ENCODE assay signal across 1 cellular context in genomic region chr7:135557455-135558336, GRCh38.
TF ChIP-seq lines count a peak whose summit lies in the region.

Gene NUP205 (plus strand): TSS chr7:135557917. CDS start chr7:135557945, 28 bp downstream.

TF ChIP-seq in K562, 482 proteins besides CTCF, POLR2A, EP300 and RAD21 (continued from another document and continues in another):
- TF ChIP-seq ETS1 (conservative IDR thresholded peaks at IDR 0.05; ENCODE audit: control insufficient read depth, low read depth, low read length) (peak; percentile 86), ZC3H8 (IDR thresholded peaks at IDR 0.05) (no peak), ETV6 (IDR thresholded peaks at IDR 0.05; ENCODE audit: borderline replicate concordance in 1 of 2, low read depth in 2 of 2, low read length in 1 of 2) (0 out of 4 replicates have a peak, but pooled peaks of 1 of the 2 experiments have one; percentile 29), ETV6 (CRISPR knock-in tag; IDR thresholded peaks at IDR 0.05; ENCODE audit: borderline replicate concordance) (peak; percentile 66; the same call in 1 of the 2 replicates), TCF3 (CRISPR knock-in tag; IDR thresholded peaks at IDR 0.05) (no peak), KLF13 (tag; IDR thresholded peaks at IDR 0.05; ENCODE audit: borderline replicate concordance, low read depth) (peak; percentile 57; the same call in 1 of the 2 replicates), ZNF655 (CRISPR knock-in tag; IDR thresholded peaks at IDR 0.05) (no peak), CBX8 (IDR thresholded peaks at IDR 0.05; ENCODE audit: borderline replicate concordance, extremely low read depth, low read depth, low read length, poor library complexity, severe bottlenecking) (no peak), SAFB (IDR thresholded peaks at IDR 0.05; ENCODE audit: borderline replicate concordance, low read depth, low read length) (no peak), ZNF707 (CRISPR knock-in tag; conservative IDR thresholded peaks at IDR 0.05) (no peak; the same call in 1 of the 2 replicates), BACH1 (tag; IDR thresholded peaks at IDR 0.05) (peak; percentile 85), BRCA1 (IDR thresholded peaks at IDR 0.05) (no peak), BRCA1 (CRISPR knock-in tag; IDR thresholded peaks at IDR 0.05) (no peak), ZC3H4 (CRISPR knock-in tag; IDR thresholded peaks at IDR 0.05; ENCODE audit: borderline replicate concordance) (peak; percentile 96; the same call in 1 of the 2 replicates), ZFX (CRISPR knock-in tag; IDR thresholded peaks at IDR 0.05) (peak; percentile 99), ILF3 (IDR thresholded peaks at IDR 0.05; ENCODE audit: borderline replicate concordance) (peak; percentile 82; the same call in 1 of the 2 replicates), ETV1 (tag; conservative IDR thresholded peaks at IDR 0.05; ENCODE audit: low read depth) (no peak; the same call in 1 of the 2 replicates), WHSC1 (IDR thresholded peaks at IDR 0.05; ENCODE audit: low read length) (peak; percentile 18), ZSCAN32 (CRISPR knock-in tag; IDR thresholded peaks at IDR 0.05) (no peak), CSDE1 (IDR thresholded peaks at IDR 0.05) (peak in 1 of 2 experiments; percentile 76; a peak in 2 of 4 replicates), JUNB (CRISPR knock-in tag; conservative IDR thresholded peaks at IDR 0.05) (no peak), COPS2 (conservative IDR thresholded peaks at IDR 0.05) (no peak), GABPB1 (CRISPR knock-in tag; IDR thresholded peaks at IDR 0.05) (peak; percentile 82), SMAD3 (CRISPR knock-in tag; conservative IDR thresholded peaks at IDR 0.05) (peak; percentile 72), ILK (tag; IDR thresholded peaks at IDR 0.05; ENCODE audit: borderline replicate concordance, low read depth) (no peak), ZBTB40 (IDR thresholded peaks at IDR 0.05) (peak; percentile 8; the same call in 1 of the 2 replicates), ZBTB40 (CRISPR knock-in tag; IDR thresholded peaks at IDR 0.05) (no peak; the same call in 1 of the 2 replicates), PRMT5 (CRISPR knock-in tag; IDR thresholded peaks at IDR 0.05) (no peak), SMARCC2 (IDR thresholded peaks at IDR 0.05; ENCODE audit: low read depth) (no peak), TRIM24 (IDR thresholded peaks at IDR 0.05) (peak; percentile 4 to 33; a peak in 3 of 4 replicates), NR2F6 (CRISPR knock-in tag; IDR thresholded peaks at IDR 0.05) (no peak), ZNF146 (CRISPR knock-in tag; IDR thresholded peaks at IDR 0.05; ENCODE audit: unreplicated experiment) (no peak), FOSL1 (tag; conservative IDR thresholded peaks at IDR 0.05) (no peak), OTX1 (CRISPR knock-in tag; IDR thresholded peaks at IDR 0.05) (peak; percentile 76; the same call in 1 of the 2 replicates), ZNF778 (CRISPR knock-in tag; IDR thresholded peaks at IDR 0.05) (no peak), CEBPZ (IDR thresholded peaks at IDR 0.05; ENCODE audit: borderline replicate concordance, low read depth, low read length) (no peak), ZNF395 (CRISPR knock-in tag; IDR thresholded peaks at IDR 0.05) (peak; percentile 76), STAT6 (CRISPR knock-in tag; IDR thresholded peaks at IDR 0.05) (peak; percentile 96), ZNF696 (CRISPR knock-in tag; conservative IDR thresholded peaks at IDR 0.05) (no peak; the same call in 1 of the 2 replicates), CCAR2 (IDR thresholded peaks at IDR 0.05; ENCODE audit: low read depth, low read length) (no peak; the same call in 1 of the 2 replicates), HSF4 (CRISPR knock-in tag; IDR thresholded peaks at IDR 0.05; ENCODE audit: borderline replicate concordance) (no peak), JUND (IDR thresholded peaks at IDR 0.05; ENCODE audit: borderline replicate concordance, low read depth, low read length) (peak; percentile 60), JUND (tag; IDR thresholded peaks at IDR 0.05; ENCODE audit: borderline replicate concordance, low read depth, low read length) (peak; percentile 71; the same call in 2 of the 3 replicates), ZNF239 (CRISPR knock-in tag; IDR thresholded peaks at IDR 0.05) (peak; percentile 42), MCM2 (IDR thresholded peaks at IDR 0.05; ENCODE audit: low read depth) (no peak), CHD4 (IDR thresholded peaks at IDR 0.05; ENCODE audit: insufficient read depth, insufficient replicate concordance, low read depth, low read length, poor library complexity, severe bottlenecking) (no peak), ZNF77 (CRISPR knock-in tag; IDR thresholded peaks at IDR 0.05) (no peak), RFX5 (IDR thresholded peaks at IDR 0.05; ENCODE audit: low read depth, low read length) (no peak), ZNF79 (CRISPR knock-in tag; IDR thresholded peaks at IDR 0.05; ENCODE audit: low read depth) (no peak), HDAC2 (IDR thresholded peaks at IDR 0.05) (peak; percentile 85)
